8 cellular contexts compared by ENCODE assay signal in the genomic region with DNA sequence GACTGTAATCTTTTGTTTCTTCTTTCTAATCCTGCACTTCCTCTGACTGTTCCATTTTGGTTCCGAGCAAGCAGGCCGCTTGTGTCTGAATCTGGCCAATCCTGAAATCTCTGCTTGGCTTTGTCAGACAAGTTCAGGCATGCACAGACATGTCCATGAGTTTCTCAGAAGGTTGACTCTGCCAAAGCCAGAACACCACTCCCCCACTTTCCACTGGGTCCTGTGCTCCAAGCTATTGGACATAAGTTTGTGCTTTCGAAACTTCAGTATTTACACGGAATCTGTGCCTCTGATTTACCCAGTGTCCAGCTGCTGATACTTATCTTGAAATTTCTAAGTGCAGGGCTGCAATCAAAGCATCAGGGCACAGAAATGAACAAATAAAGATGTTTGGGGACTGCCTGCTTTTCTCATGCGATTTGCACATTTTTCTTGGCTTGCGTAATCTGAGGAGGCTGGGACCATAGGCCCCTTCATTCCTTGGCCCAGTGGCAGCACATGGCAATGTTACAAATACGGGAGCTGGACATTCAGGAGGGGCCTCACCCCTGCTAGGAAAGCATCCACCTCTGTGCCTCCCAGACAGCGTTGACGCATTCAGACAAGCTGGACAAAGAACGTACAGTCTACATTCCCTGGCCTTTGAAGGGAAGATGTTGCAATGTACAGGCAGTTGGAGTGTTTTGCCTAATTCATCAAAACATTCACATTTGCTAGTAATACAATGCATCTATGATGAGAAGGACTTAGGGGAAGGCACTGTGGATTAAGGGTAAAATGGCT.
DNase-seq lines count a peak whose midpoint lies in the region; ATAC-seq and TF ChIP-seq lines count a peak whose summit lies in the region.

No MANE protein-coding gene starts in this region.

- ATAC-seq in omental fat pad (ENCODE audit: low FRiP score) (peak; percentile 96), GM19328 (IDR thresholded peaks at IDR 0.05; ENCODE audit: unreplicated experiment) (no peak), HG03457 (IDR thresholded peaks at IDR 0.05; ENCODE audit: unreplicated experiment) (no peak)

- DNase-seq in COLO829 (ENCODE audit: low spot score): peak; percentile 99
- peak; percentile 100 for DNase-seq in fibroblast of the aortic adventitia (ENCODE audit: low read depth)
- peak; percentile 31 for DNase-seq in omental fat pad (ENCODE audit: low spot score)
- no peak for DNase-seq in NK-92 treated with Interleukin-12 subunit alpha and Interleukin-12 subunit beta, amount 100 ng/mL, for 24 hours (lab: John Stamatoyannopoulos, UW)
- DNase-seq in activated effector memory CD4-positive, alpha-beta T cell treated with Interleukin-2 at 50 U/mL for 16 hours: no peak

- H3K4me3 ChIP-seq in fibroblast of the aortic adventitia (ENCODE audit: low read depth, low read length): no peak overlapping the region

- TF ChIP-seq CTCF in fibroblast of the aortic adventitia (IDR thresholded peaks at IDR 0.05; ENCODE audit: insufficient read depth, low read length): no peak
- TF ChIP-seq CTCF in omental fat pad (IDR thresholded peaks at IDR 0.05): no peak

TF ChIP-seq in PFSK-1, 5 proteins besides CTCF, POLR2A, EP300 and RAD21:
- peak; percentile 47 for TF ChIP-seq FOXP2 (optimal IDR thresholded peaks at IDR 0.05; ENCODE audit: borderline replicate concordance, extremely low read depth, extremely low read length, insufficient read depth)
- TF ChIP-seq, protein P1, sequence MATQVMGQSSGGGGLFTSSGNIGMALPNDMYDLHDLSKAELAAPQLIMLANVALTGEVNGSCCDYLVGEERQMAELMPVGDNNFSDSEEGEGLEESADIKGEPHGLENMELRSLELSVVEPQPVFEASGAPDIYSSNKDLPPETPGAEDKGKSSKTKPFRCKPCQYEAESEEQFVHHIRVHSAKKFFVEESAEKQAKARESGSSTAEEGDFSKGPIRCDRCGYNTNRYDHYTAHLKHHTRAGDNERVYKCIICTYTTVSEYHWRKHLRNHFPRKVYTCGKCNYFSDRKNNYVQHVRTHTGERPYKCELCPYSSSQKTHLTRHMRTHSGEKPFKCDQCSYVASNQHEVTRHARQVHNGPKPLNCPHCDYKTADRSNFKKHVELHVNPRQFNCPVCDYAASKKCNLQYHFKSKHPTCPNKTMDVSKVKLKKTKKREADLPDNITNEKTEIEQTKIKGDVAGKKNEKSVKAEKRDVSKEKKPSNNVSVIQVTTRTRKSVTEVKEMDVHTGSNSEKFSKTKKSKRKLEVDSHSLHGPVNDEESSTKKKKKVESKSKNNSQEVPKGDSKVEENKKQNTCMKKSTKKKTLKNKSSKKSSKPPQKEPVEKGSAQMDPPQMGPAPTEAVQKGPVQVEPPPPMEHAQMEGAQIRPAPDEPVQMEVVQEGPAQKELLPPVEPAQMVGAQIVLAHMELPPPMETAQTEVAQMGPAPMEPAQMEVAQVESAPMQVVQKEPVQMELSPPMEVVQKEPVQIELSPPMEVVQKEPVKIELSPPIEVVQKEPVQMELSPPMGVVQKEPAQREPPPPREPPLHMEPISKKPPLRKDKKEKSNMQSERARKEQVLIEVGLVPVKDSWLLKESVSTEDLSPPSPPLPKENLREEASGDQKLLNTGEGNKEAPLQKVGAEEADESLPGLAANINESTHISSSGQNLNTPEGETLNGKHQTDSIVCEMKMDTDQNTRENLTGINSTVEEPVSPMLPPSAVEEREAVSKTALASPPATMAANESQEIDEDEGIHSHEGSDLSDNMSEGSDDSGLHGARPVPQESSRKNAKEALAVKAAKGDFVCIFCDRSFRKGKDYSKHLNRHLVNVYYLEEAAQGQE (IDR thresholded peaks at IDR 0.05; ENCODE audit: insufficient read depth in 1 of 2, low read depth in 2 of 2, low read length in 2 of 2): no peak
TF ChIP-seq in PFSK-1: peak in this region for 1.

Comparison
In these comparisons a context has a peak if more than half of its experiments do, and no peak if none do; other contexts are left out.
1. DNase-seq: peak in COLO829 (single experiment), fibroblast of the aortic adventitia (single experiment) and omental fat pad (single experiment); none in NK-92 treated with Interleukin-12 subunit alpha and Interleukin-12 subunit beta, amount 100 ng/mL, for 24 hours (single experiment) and activated effector memory CD4-positive, alpha-beta T cell treated with Interleukin-2 at 50 U/mL for 16 hours (single experiment).